ENCODE assay signal across 1 cellular context in the genomic region with DNA sequence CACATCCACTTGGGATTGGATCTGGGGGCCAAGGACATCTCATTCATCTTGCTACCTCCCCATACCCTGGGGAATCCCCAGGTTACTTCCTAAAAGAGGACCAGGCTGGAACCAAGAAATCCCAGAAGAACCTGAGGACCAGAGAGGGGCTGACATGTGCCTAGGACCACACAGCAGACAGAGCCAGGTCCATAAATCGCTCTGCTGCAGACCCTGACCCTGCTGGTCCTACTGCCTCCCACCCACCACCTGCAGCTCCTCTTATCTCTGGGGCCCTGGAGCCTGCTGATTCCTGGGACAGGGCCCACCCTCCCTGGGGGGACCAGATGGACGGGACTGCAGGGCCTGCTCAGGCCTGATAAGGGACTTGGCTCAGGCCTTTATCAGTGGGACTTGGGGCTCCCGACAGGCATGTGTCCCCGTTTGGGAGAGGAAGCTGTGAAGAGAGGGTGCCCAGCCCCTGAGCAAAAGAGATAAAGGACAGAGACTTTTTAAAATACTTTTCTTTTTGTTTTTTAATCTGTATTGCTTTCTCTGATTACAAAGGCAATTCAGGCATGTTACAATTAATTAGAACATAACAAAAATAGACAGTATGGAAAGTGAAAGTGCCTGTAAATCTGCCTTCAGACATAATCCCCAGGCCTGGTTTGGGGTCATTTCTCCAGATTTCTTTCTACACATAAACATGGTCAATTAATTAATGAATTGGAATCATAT.
A peak's percentile ranks its signal among the peaks of the same experiment; 100 is the strongest.
TF ChIP-seq lines count a peak whose summit lies in the region.

No MANE protein-coding gene starts in this region.

TF ChIP-seq in K562, 482 proteins besides CTCF, POLR2A, EP300 and RAD21 (continued from another document and continues in another):
- TF ChIP-seq, protein P1, sequence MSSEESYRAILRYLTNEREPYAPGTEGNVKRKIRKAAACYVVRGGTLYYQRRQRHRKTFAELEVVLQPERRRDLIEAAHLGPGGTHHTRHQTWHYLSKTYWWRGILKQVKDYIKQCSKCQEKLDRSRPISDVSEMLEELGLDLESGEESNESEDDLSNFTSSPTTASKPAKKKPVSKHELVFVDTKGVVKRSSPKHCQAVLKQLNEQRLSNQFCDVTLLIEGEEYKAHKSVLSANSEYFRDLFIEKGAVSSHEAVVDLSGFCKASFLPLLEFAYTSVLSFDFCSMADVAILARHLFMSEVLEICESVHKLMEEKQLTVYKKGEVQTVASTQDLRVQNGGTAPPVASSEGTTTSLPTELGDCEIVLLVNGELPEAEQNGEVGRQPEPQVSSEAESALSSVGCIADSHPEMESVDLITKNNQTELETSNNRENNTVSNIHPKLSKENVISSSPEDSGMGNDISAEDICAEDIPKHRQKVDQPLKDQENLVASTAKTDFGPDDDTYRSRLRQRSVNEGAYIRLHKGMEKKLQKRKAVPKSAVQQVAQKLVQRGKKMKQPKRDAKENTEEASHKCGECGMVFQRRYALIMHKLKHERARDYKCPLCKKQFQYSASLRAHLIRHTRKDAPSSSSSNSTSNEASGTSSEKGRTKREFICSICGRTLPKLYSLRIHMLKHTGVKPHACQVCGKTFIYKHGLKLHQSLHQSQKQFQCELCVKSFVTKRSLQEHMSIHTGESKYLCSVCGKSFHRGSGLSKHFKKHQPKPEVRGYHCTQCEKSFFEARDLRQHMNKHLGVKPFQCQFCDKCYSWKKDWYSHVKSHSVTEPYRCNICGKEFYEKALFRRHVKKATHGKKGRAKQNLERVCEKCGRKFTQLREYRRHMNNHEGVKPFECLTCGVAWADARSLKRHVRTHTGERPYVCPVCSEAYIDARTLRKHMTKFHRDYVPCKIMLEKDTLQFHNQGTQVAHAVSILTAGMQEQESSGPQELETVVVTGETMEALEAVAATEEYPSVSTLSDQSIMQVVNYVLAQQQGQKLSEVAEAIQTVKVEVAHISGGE (CRISPR knock-in tag; IDR thresholded peaks at IDR 0.05) = peak in 2 of 3 experiments; percentile 36 to 94; a peak in 2 of 6 replicates
- TF ChIP-seq, protein P2, sequence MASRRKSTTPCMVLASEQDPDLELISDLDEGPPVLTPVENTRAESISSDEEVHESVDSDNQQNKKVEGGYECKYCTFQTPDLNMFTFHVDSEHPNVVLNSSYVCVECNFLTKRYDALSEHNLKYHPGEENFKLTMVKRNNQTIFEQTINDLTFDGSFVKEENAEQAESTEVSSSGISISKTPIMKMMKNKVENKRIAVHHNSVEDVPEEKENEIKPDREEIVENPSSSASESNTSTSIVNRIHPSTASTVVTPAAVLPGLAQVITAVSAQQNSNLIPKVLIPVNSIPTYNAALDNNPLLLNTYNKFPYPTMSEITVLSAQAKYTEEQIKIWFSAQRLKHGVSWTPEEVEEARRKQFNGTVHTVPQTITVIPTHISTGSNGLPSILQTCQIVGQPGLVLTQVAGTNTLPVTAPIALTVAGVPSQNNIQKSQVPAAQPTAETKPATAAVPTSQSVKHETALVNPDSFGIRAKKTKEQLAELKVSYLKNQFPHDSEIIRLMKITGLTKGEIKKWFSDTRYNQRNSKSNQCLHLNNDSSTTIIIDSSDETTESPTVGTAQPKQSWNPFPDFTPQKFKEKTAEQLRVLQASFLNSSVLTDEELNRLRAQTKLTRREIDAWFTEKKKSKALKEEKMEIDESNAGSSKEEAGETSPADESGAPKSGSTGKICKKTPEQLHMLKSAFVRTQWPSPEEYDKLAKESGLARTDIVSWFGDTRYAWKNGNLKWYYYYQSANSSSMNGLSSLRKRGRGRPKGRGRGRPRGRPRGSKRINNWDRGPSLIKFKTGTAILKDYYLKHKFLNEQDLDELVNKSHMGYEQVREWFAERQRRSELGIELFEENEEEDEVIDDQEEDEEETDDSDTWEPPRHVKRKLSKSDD (conservative IDR thresholded peaks at IDR 0.05; ENCODE audit: low read length) = no peak
- TF ChIP-seq YY1 (IDR thresholded peaks at IDR 0.05; ENCODE audit: borderline replicate concordance in 1 of 3, control insufficient read depth in 1 of 3, extremely low read depth in 1 of 3, insufficient read depth in 3 of 3, insufficient read length in 1 of 3, insufficient replicate concordance in 2 of 3, low read depth in 1 of 3, low read length in 2 of 3) (peak in 2 of 3 experiments; percentile 25 to 54), ZNF431 (CRISPR knock-in tag; IDR thresholded peaks at IDR 0.05) (no peak), MAFK (IDR thresholded peaks at IDR 0.05; ENCODE audit: low read length) (peak; percentile 15; the same call in 1 of the 2 replicates), WHSC1 (IDR thresholded peaks at IDR 0.05; ENCODE audit: low read length) (no peak), MYBL2 (IDR thresholded peaks at IDR 0.05; ENCODE audit: low read depth) (peak; percentile 67; the same call in 1 of the 2 replicates), MYBL2 (CRISPR knock-in tag; IDR thresholded peaks at IDR 0.05; ENCODE audit: borderline replicate concordance) (no peak), MCM5 (IDR thresholded peaks at IDR 0.05; ENCODE audit: low read depth) (no peak), HDGF (IDR thresholded peaks at IDR 0.05) (no peak), ASH1L (IDR thresholded peaks at IDR 0.05; ENCODE audit: borderline replicate concordance, low read depth, partially characterized antibody) (no peak), ZFP36 (IDR thresholded peaks at IDR 0.05; ENCODE audit: low read depth, low read length, partially characterized antibody) (peak; percentile 98), DIDO1 (tag; IDR thresholded peaks at IDR 0.05; ENCODE audit: low read depth) (peak; percentile 80), ZEB2 (IDR thresholded peaks at IDR 0.05) (peak; percentile 88), ZNF785 (CRISPR knock-in tag; IDR thresholded peaks at IDR 0.05) (peak; percentile 66; the same call in 1 of the 2 replicates), RFX1 (IDR thresholded peaks at IDR 0.05) (no peak), DMBX1 (CRISPR knock-in tag; IDR thresholded peaks at IDR 0.05; ENCODE audit: borderline replicate concordance) (peak; percentile 99), NEUROD1 (IDR thresholded peaks at IDR 0.05; ENCODE audit: borderline replicate concordance, low read depth, low read length, partially characterized antibody) (peak; percentile 96), TSC22D4 (tag; IDR thresholded peaks at IDR 0.05) (no peak), ZNF263 (CRISPR knock-in tag; IDR thresholded peaks at IDR 0.05; ENCODE audit: borderline replicate concordance) (peak; percentile 48; the same call in 1 of the 2 replicates), TCF7L2 (IDR thresholded peaks at IDR 0.05; ENCODE audit: low read depth, low read length) (no peak)
- TF ChIP-seq, protein P3, sequence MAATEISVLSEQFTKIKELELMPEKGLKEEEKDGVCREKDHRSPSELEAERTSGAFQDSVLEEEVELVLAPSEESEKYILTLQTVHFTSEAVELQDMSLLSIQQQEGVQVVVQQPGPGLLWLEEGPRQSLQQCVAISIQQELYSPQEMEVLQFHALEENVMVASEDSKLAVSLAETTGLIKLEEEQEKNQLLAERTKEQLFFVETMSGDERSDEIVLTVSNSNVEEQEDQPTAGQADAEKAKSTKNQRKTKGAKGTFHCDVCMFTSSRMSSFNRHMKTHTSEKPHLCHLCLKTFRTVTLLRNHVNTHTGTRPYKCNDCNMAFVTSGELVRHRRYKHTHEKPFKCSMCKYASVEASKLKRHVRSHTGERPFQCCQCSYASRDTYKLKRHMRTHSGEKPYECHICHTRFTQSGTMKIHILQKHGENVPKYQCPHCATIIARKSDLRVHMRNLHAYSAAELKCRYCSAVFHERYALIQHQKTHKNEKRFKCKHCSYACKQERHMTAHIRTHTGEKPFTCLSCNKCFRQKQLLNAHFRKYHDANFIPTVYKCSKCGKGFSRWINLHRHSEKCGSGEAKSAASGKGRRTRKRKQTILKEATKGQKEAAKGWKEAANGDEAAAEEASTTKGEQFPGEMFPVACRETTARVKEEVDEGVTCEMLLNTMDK (IDR thresholded peaks at IDR 0.05; ENCODE audit: borderline replicate concordance, insufficient read depth, low read depth, low read length, poor library complexity, severe bottlenecking) = no peak
- TF ChIP-seq, protein P4, sequence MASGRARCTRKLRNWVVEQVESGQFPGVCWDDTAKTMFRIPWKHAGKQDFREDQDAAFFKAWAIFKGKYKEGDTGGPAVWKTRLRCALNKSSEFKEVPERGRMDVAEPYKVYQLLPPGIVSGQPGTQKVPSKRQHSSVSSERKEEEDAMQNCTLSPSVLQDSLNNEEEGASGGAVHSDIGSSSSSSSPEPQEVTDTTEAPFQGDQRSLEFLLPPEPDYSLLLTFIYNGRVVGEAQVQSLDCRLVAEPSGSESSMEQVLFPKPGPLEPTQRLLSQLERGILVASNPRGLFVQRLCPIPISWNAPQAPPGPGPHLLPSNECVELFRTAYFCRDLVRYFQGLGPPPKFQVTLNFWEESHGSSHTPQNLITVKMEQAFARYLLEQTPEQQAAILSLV (tag; IDR thresholded peaks at IDR 0.05) = peak; percentile 88; the same call in 1 of the 2 replicates
- TF ChIP-seq, protein P5, sequence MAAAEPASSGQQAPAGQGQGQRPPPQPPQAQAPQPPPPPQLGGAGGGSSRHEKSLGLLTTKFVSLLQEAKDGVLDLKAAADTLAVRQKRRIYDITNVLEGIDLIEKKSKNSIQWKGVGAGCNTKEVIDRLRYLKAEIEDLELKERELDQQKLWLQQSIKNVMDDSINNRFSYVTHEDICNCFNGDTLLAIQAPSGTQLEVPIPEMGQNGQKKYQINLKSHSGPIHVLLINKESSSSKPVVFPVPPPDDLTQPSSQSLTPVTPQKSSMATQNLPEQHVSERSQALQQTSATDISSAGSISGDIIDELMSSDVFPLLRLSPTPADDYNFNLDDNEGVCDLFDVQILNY (CRISPR knock-in tag; IDR thresholded peaks at IDR 0.05) = 0 out of 2 replicates have a peak, but pooled peaks have one; percentile 51
- TF ChIP-seq, protein P6, sequence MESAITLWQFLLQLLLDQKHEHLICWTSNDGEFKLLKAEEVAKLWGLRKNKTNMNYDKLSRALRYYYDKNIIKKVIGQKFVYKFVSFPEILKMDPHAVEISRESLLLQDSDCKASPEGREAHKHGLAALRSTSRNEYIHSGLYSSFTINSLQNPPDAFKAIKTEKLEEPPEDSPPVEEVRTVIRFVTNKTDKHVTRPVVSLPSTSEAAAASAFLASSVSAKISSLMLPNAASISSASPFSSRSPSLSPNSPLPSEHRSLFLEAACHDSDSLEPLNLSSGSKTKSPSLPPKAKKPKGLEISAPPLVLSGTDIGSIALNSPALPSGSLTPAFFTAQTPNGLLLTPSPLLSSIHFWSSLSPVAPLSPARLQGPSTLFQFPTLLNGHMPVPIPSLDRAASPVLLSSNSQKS (CRISPR knock-in tag; IDR thresholded peaks at IDR 0.05) = peak; percentile 92
- TF ChIP-seq, protein P7, sequence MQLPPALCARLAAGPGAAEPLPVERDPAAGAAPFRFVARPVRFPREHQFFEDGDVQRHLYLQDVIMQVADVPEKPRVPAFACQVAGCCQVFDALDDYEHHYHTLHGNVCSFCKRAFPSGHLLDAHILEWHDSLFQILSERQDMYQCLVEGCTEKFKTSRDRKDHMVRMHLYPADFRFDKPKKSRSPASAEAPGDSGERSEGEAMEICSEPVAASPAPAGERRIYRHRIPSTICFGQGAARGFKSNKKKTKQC (CRISPR knock-in tag; IDR thresholded peaks at IDR 0.05) = no peak
- TF ChIP-seq, protein P8, sequence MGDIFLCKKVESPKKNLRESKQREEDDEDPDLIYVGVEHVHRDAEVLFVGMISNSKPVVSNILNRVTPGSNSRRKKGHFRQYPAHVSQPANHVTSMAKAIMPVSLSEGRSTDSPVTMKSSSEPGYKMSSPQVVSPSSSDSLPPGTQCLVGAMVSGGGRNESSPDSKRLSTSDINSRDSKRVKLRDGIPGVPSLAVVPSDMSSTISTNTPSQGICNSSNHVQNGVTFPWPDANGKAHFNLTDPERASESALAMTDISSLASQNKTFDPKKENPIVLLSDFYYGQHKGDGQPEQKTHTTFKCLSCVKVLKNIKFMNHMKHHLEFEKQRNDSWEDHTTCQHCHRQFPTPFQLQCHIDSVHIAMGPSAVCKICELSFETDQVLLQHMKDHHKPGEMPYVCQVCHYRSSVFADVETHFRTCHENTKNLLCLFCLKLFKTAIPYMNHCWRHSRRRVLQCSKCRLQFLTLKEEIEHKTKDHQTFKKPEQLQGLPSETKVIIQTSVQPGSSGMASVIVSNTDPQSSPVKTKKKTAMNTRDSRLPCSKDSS (IDR thresholded peaks at IDR 0.05; ENCODE audit: low read depth, partially characterized antibody) = no peak
- TF ChIP-seq, protein P9, sequence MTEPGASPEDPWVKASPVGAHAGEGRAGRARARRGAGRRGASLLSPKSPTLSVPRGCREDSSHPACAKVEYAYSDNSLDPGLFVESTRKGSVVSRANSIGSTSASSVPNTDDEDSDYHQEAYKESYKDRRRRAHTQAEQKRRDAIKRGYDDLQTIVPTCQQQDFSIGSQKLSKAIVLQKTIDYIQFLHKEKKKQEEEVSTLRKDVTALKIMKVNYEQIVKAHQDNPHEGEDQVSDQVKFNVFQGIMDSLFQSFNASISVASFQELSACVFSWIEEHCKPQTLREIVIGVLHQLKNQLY (CRISPR knock-in tag; conservative IDR thresholded peaks at IDR 0.05) = peak in 1 of 2 experiments; percentile 78; a peak in 1 of 4 replicates
- TF ChIP-seq, protein P10, sequence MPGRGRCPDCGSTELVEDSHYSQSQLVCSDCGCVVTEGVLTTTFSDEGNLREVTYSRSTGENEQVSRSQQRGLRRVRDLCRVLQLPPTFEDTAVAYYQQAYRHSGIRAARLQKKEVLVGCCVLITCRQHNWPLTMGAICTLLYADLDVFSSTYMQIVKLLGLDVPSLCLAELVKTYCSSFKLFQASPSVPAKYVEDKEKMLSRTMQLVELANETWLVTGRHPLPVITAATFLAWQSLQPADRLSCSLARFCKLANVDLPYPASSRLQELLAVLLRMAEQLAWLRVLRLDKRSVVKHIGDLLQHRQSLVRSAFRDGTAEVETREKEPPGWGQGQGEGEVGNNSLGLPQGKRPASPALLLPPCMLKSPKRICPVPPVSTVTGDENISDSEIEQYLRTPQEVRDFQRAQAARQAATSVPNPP (IDR thresholded peaks at IDR 0.05; ENCODE audit: borderline replicate concordance, insufficient read depth, insufficient read length) = no peak
- TF ChIP-seq, protein P11, sequence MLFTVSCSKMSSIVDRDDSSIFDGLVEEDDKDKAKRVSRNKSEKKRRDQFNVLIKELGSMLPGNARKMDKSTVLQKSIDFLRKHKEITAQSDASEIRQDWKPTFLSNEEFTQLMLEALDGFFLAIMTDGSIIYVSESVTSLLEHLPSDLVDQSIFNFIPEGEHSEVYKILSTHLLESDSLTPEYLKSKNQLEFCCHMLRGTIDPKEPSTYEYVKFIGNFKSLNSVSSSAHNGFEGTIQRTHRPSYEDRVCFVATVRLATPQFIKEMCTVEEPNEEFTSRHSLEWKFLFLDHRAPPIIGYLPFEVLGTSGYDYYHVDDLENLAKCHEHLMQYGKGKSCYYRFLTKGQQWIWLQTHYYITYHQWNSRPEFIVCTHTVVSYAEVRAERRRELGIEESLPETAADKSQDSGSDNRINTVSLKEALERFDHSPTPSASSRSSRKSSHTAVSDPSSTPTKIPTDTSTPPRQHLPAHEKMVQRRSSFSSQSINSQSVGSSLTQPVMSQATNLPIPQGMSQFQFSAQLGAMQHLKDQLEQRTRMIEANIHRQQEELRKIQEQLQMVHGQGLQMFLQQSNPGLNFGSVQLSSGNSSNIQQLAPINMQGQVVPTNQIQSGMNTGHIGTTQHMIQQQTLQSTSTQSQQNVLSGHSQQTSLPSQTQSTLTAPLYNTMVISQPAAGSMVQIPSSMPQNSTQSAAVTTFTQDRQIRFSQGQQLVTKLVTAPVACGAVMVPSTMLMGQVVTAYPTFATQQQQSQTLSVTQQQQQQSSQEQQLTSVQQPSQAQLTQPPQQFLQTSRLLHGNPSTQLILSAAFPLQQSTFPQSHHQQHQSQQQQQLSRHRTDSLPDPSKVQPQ (CRISPR knock-in tag; IDR thresholded peaks at IDR 0.05; ENCODE audit: borderline replicate concordance) = peak; percentile 96
